Comparison of ENCODE assay signal across 8 cellular contexts in genomic region chr9:108933641-108934322, GRCh38. TPM values are rescaled to one million over a fixed set of nuclear protein-coding genes. Genes with fewer than 3 reads are reported as not detected.
DNase-seq lines count a peak whose midpoint lies in the region; ATAC-seq and TF ChIP-seq lines count a peak whose summit lies in the region.

TSS of gene ELP1 (minus strand) at chr9:108934124. CDS start at chr9:108931146, 2,978 bp downstream.

- peaks cover 11% of the 10 kb centered on the region for H3K36me3 ChIP-seq in SK-N-MC (ENCODE audit: insufficient read depth, low read length)
- peaks cover 19% of the 10 kb centered on the region for H3K36me3 ChIP-seq in osteoblast (ENCODE audit: insufficient read depth, low read length)
- peaks cover 3% of the 10 kb centered on the region for H3K36me3 ChIP-seq in thoracic aorta

- peak; percentile 89 for ATAC-seq in HG02571 (IDR thresholded peaks at IDR 0.05; ENCODE audit: unreplicated experiment)
- ATAC-seq in thoracic aorta (ENCODE audit: insufficient number of reproducible peaks, low FRiP score, low read depth) = peak; percentile 76

- peak; percentile 20 for TF ChIP-seq CTCF in GM10248 (IDR thresholded peaks at IDR 0.05; ENCODE audit: control extremely low read depth, extremely low read depth, low read depth, missing control alignments)
- peak; percentile 37 for TF ChIP-seq CTCF in NB4 (IDR thresholded peaks at IDR 0.05; ENCODE audit: low read depth, low read length)
- peak; percentile 16 for TF ChIP-seq CTCF in osteoblast (IDR thresholded peaks at IDR 0.05; ENCODE audit: extremely low read depth, low read depth, low read length)
- no peak for TF ChIP-seq CTCF in thoracic aorta (IDR thresholded peaks at IDR 0.05)

- peaks cover 3% of the 10 kb centered on the region for H4K20me1 ChIP-seq in osteoblast (ENCODE audit: insufficient read depth, low read length)

- POLR2A ChIA-PET in GM10248 (lab: Yijun Ruan, JAX) = no interaction called here

- peak within 1 kb of the TSS; percentile 62 for H3K27ac ChIP-seq in SK-N-MC
- peak within 1 kb of the TSS; percentile 75 for H3K27ac ChIP-seq in osteoblast (ENCODE audit: low read depth, low read length)
- H3K27ac ChIP-seq in thoracic aorta = peak within 1 kb of the TSS; percentile 84

- peak within 1 kb of the TSS; percentile 97 for H3K4me3 ChIP-seq in NB4 (ENCODE audit: low read depth, low read length)
- peak within 1 kb of the TSS; percentile 100 for H3K4me3 ChIP-seq in SK-N-MC
- peak within 1 kb of the TSS; percentile 97 for H3K4me3 ChIP-seq in osteoblast (ENCODE audit: insufficient read depth, low read length)
- peak within 1 kb of the TSS; percentile 94 for H3K4me3 ChIP-seq in thoracic aorta

- peak within 1 kb of the TSS; percentile 94 for H3K9ac ChIP-seq in SK-N-MC (ENCODE audit: insufficient read length)

- peak within 1 kb of the TSS; percentile 98 for H3K4me2 ChIP-seq in osteoblast (ENCODE audit: insufficient read depth, low read length)

- peaks cover 16% of the 10 kb centered on the region for H3K4me1 ChIP-seq in osteoblast (ENCODE audit: insufficient read depth, low read length)
- peaks cover 13 to 23% of the 10 kb centered on the region in 2 donors for H3K4me1 ChIP-seq in thoracic aorta (ENCODE audit: control insufficient read depth in 1 of 2, low read depth in 2 of 2)

- H3K79me2 ChIP-seq in osteoblast (ENCODE audit: insufficient read depth, low read length) = peaks cover 56% of the 10 kb centered on the region

- H3K9me3 ChIP-seq in SK-N-MC (ENCODE audit: low read depth, low read length) = no peaks in the 10 kb centered on the region
- H3K9me3 ChIP-seq in osteoblast (ENCODE audit: low read depth, low read length) = no peaks in the 10 kb centered on the region
- H3K9me3 ChIP-seq in thoracic aorta = no peaks in the 10 kb centered on the region

- H2AFZ ChIP-seq in osteoblast (ENCODE audit: low read length) = peak within 1 kb of the TSS; percentile 98

- DNase-seq in GM10248 (ENCODE audit: extremely low spot score) (peak; percentile 92), NB4 (ENCODE audit: low read depth) (peak; percentile 96), SK-N-MC (ENCODE audit: low read depth, low spot score) (peak; percentile 65), glomerular visceral epithelial cell (ENCODE audit: extremely low spot score) (peak; percentile 93), osteoblast (ENCODE audit: insufficient read length, low spot score, missing footprints) (peak; percentile 97), thoracic aorta (ENCODE audit: low spot score) (peak; percentile 76)
- peak; percentile 92 for DNase-seq in activated naive CD4-positive, alpha-beta T cell treated with anti-CD3 and anti-CD28 coated beads, Interleukin-2, amount 50 U/mL, for 16 hours

- H3K27me3 ChIP-seq in osteoblast (ENCODE audit: insufficient read depth, low read length) (no peaks in the 10 kb centered on the region), thoracic aorta (replicated peaks; ENCODE audit: insufficient read depth) (no peaks in the 10 kb centered on the region)

- TF ChIP-seq POLR2A in NB4 (IDR thresholded peaks at IDR 0.05; ENCODE audit: extremely low read depth, insufficient read length) = peak; percentile 25

- CTCF ChIA-PET in GM10248 (lab: Yijun Ruan, JAX) = interaction anchor here (1.1 kb wide), 1 partner anchor 20 kb away, joined by 4 read pairs; no protein-coding TSS in a partner anchor

RNA-seq across cellular contexts. Expression of gene ELP1, which starts in this region (rescaled TPM):
- 23.0 and 24.2 TPM in 2 replicates for total RNA-seq in osteoblast
- 10 to 100 TPM; 20.6 to 24.0 TPM for total RNA-seq in thoracic aorta

Comparison
In these comparisons a context has a peak if more than half of its experiments do, and no peak if none do; other contexts are left out.
1. Peak in every context shown above with its lines: DNase-seq, ATAC-seq, H3K4me3 ChIP-seq and H3K27ac ChIP-seq.